Comparison of ENCODE assay signal across 8 cellular contexts in the genomic region with DNA sequence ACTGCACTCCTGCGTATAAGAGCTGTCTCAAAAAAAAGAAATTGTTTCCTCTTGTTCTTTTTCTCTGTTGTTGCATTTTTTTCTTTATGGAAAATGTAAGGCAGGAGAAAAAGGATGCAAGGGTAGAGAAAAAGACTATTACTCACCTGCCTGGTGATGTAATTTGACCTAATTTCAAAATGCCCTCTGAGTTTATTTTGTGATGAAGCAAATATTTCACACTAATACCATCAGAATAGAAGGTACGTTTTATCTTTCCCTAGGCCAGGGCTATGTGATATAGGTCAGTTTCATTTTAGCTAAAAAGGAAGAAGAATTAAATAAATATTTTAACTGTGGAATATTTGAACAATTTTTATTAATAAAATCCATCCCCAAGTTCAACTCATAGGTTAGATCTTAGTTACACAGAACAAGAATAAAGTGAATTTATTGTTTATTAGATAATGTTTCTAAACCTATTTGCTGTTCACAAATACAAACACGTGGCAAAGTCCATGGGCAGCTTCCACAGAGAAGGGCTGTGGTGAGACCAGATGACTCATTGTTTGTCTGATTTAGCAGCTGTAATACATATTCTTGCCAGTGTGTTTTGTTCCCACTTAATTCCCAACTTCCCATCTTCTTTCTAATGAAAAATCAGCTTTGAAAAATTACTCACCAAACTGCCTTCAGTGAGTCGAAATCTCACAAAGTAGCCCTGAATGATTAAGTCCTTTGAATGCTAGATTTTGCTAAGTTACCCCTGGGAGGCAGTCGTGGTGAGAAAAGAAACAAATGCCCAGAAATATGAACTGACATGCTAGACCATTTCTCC. TPM values are rescaled to one million over a fixed set of nuclear protein-coding genes. Genes with fewer than 3 reads are reported as not detected.
DNase-seq lines count a peak whose midpoint lies in the region; ATAC-seq and TF ChIP-seq lines count a peak whose summit lies in the region.

No MANE protein-coding gene starts in this region.

- peak; percentile 21 to 45 for DNase-seq in NCI-H446 (lab: John Stamatoyannopoulos, UW)
- peak; percentile 66 for DNase-seq in epithelial cell of prostate (ENCODE audit: low read depth, low spot score)
- peak; percentile 79 for DNase-seq in retinal pigment epithelial cell (ENCODE audit: low read depth)
- no peak for DNase-seq in naive thymus-derived CD4-positive, alpha-beta T cell
- DNase-seq in NK-92 (lab: John Stamatoyannopoulos, UW; ENCODE audit: unreplicated experiment), result no peak

- H3K9me3 Mint-ChIP-seq in naive thymus-derived CD4-positive, alpha-beta T cell, result peaks cover 0 to 14% (median under 1%) of the 10 kb centered on the region in 11 donors

- H3K27ac ChIP-seq in epithelial cell of prostate, result peak overlapping the region; percentile 78
- H3K27ac ChIP-seq in naive thymus-derived CD4-positive, alpha-beta T cell (ENCODE audit: low read depth, low read length), result no peak overlapping the region

- H3K27ac Mint-ChIP-seq in naive thymus-derived CD4-positive, alpha-beta T cell, result no peak overlapping the region

- peak; percentile 14 for TF ChIP-seq CTCF in retinal pigment epithelial cell (conservative IDR thresholded peaks at IDR 0.05; ENCODE audit: low read depth, low read length)

- no peaks in the 10 kb centered on the region for H3K4me1 Mint-ChIP-seq in naive thymus-derived CD4-positive, alpha-beta T cell

- no peak overlapping the region for H3K4me3 ChIP-seq in retinal pigment epithelial cell (ENCODE audit: low read length)
- no peak overlapping the region for H3K4me3 ChIP-seq in naive thymus-derived CD4-positive, alpha-beta T cell (ENCODE audit: low read length)

- CTCF ChIA-PET in naive thymus-derived CD4-positive, alpha-beta T cell (lab: Charles Lee), result interaction anchor here (0.5 kb wide), 1 partner anchor 225 kb away, joined by 3 read pairs; no protein-coding TSS in a partner anchor

- no peaks in the 10 kb centered on the region for H3K27me3 ChIP-seq in naive thymus-derived CD4-positive, alpha-beta T cell (ENCODE audit: control insufficient read depth in 2 of 2, insufficient read depth in 2 of 2, low read length in 2 of 2)

- intact Hi-C loops in naive thymus-derived CD4-positive, alpha-beta T cell (cut with micrococcal nuclease), result no loop called here

- H3K9me3 ChIP-seq in naive thymus-derived CD4-positive, alpha-beta T cell (ENCODE audit: control insufficient read depth in 2 of 3, low read length in 3 of 3), result no peaks in the 10 kb centered on the region

- no peaks in the 10 kb centered on the region for H3K4me1 ChIP-seq in naive thymus-derived CD4-positive, alpha-beta T cell (ENCODE audit: control insufficient read depth in 2 of 2, insufficient read depth in 2 of 2, low read length in 2 of 2)

- no peaks in the 10 kb centered on the region for H3K36me3 ChIP-seq in naive thymus-derived CD4-positive, alpha-beta T cell (ENCODE audit: control insufficient read depth in 2 of 3, insufficient read depth in 3 of 3, low read length in 3 of 3)

- POLR2A ChIA-PET in naive thymus-derived CD4-positive, alpha-beta T cell (lab: Charles Lee), result no interaction called here

- no peak overlapping the region for H3K4me3 Mint-ChIP-seq in naive thymus-derived CD4-positive, alpha-beta T cell

- peaks cover 0 to 6% (median 0%) of the 10 kb centered on the region in 5 donors for H3K36me3 Mint-ChIP-seq in naive thymus-derived CD4-positive, alpha-beta T cell

- peak; percentile 45 for ATAC-seq in GM18867 (IDR thresholded peaks at IDR 0.05; ENCODE audit: unreplicated experiment)
- no peak for ATAC-seq in GM21528 (IDR thresholded peaks at IDR 0.05; ENCODE audit: low FRiP score, unreplicated experiment)
- no peak for ATAC-seq in naive thymus-derived CD4-positive, alpha-beta T cell
- ATAC-seq in HG02870 (IDR thresholded peaks at IDR 0.05; ENCODE audit: unreplicated experiment), result no peak

- H3K27me3 Mint-ChIP-seq in naive thymus-derived CD4-positive, alpha-beta T cell, result peaks cover 23 to 55% (median 39%) of the 10 kb centered on the region in 5 donors

RNA-seq across cellular contexts. Expression of a gene that starts 52.8 kb away (rescaled TPM):
- total RNA-seq in naive thymus-derived CD4-positive, alpha-beta T cell, result 1 to 10 TPM in 4 of 5 experiments, under 1 TPM in 1; 0.51 to 8.5 (median 3.9) TPM
- 1 to 10 TPM; 2.7 to 3.6 TPM for polyA plus RNA-seq in naive thymus-derived CD4-positive, alpha-beta T cell

Comparison
In these comparisons a context has a peak if more than half of its experiments do, and no peak if none do; other contexts are left out.
1. DNase-seq: peak in NCI-H446 (2 of 2), epithelial cell of prostate (single experiment) and retinal pigment epithelial cell (single experiment); none in naive thymus-derived CD4-positive, alpha-beta T cell (0 of 9) and NK-92 (single experiment).